9 cellular contexts compared by ENCODE assay signal in the genomic region with DNA sequence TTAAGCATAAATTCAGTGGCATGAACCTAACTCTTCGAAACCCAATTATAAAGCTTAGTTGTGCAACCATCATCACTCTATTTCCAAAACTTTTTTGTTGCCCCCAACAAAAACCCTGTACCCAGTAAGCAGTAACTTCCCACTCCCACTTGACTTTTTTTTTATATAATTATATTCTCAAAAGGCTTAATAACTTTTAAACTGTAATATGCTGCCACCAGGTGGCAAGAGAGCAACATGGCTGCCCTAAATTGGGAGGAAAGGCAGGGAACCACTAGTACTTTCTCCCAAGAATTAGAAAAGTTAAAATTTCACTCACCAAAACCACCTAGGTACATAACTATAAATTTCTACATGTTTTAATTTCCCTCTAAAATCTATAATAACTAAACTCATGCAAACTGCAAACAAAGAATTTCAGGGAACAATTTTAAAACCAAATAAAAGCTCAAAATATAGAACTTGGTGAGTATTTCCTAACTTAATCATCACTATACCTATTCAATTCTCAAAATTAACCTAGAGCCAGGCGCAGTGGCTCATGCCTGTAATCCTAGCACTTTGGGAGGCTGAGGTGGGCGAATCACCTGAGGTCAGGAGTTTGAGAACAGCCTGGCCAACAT. TPM values are rescaled to one million over a fixed set of nuclear protein-coding genes. Genes with fewer than 3 reads are reported as not detected.
DNase-seq lines count a peak whose midpoint lies in the region; ATAC-seq and TF ChIP-seq lines count a peak whose summit lies in the region.
"Had no signal": no experiment of that assay in that cellular context is flagged by ENCODE, and none has a peak within 500 bp of the region (broad histone marks: within the 10 kb centered on the region; RNA-seq: fewer than 3 reads in every experiment).

No MANE protein-coding gene starts in this region.

- DNase-seq in A673 (ENCODE audit: low spot score): peak; percentile 79
- peak; percentile 59 for DNase-seq in EH (ENCODE audit: low read depth)
- DNase-seq in NCI-H1436 (lab: John Stamatoyannopoulos, UW): peak; percentile 64
- peak; percentile 14 to 29 for DNase-seq in activated CD4-positive, alpha-beta T cell treated with anti-CD3 and anti-CD28 coated beads for 4 hours
- DNase-seq in head of caudate nucleus: peak in 34 of 42 donors; percentile 16 to 81 (median 52)
- no peak for DNase-seq in stomach

- TF ChIP-seq EP300 in stomach (IDR thresholded peaks at IDR 0.05): no peak

- H3K4me1 ChIP-seq in A673 (ENCODE audit: insufficient read depth, low read length, poor library complexity, severe bottlenecking) (peaks cover 3% of the 10 kb centered on the region), stomach (peaks cover 0 to 39% (median 19%) of the 10 kb centered on the region in 4 donors)

- no peak for TF ChIP-seq POLR2A in stomach (IDR thresholded peaks at IDR 0.05)

- POLR2A ChIA-PET in A673 (lab: Charles Lee; ENCODE audit: low non-redundant PET): no interaction called here

- H3K27ac ChIP-seq in A673 (ENCODE audit: low read depth, low read length, poor library complexity, severe bottlenecking): no peak overlapping the region
- no peak overlapping the region for H3K27ac ChIP-seq in stomach

- 87 to 94% (median 89%) methylated on average over 3 of the region's 3 CpGs for WGBS in stomach, 5 donors

- no peaks in the 10 kb centered on the region for H3K27me3 ChIP-seq in A673 (replicated peaks; ENCODE audit: insufficient read depth, low read depth, low read length, poor library complexity)
- H3K27me3 ChIP-seq in stomach: no peaks in the 10 kb centered on the region

- intact Hi-C loops in A673 (cut with micrococcal nuclease; ENCODE audit: unreplicated experiment): loop anchor here (1.0 to 10.0 kb wide), 2 partner anchors 43 to 105 kb away; no protein-coding TSS in a partner anchor
- intact Hi-C loops in head of caudate nucleus (cut with DNase I): loop anchor here (5.0 to 10.0 kb wide), 3 partner anchors 43 to 108 kb away; no protein-coding TSS in a partner anchor
- intact Hi-C loops in stomach (cut with DNase I; ENCODE audit: low total_unique reads): no loop called here

- ATAC-seq in HG03175 (IDR thresholded peaks at IDR 0.05; ENCODE audit: unreplicated experiment) (no peak), GM21381 (IDR thresholded peaks at IDR 0.05; ENCODE audit: unreplicated experiment) (no peak)
- ATAC-seq: effector memory CD8-positive, alpha-beta T cell had no signal

- no TSS peak for BruUV-seq in A673 (replicated peaks; lab: Mats Ljungman, UMichigan)

- no peaks in the 10 kb centered on the region for H3K36me3 ChIP-seq in A673 (ENCODE audit: insufficient read depth, low read length, poor library complexity, severe bottlenecking)
- no peaks in the 10 kb centered on the region for H3K36me3 ChIP-seq in stomach

- peak; percentile 84 for TF ChIP-seq CTCF in A673 (conservative IDR thresholded peaks at IDR 0.05; ENCODE audit: low read depth, low read length)
- TF ChIP-seq CTCF in stomach (IDR thresholded peaks at IDR 0.05): peak in 5 of 7 experiments; percentile 21 to 62 (median 53)

- H3K4me3 ChIP-seq in A673 (ENCODE audit: low read depth, low read length, poor library complexity, severe bottlenecking) (no peak overlapping the region), stomach (no peak overlapping the region)

- H3K9me3 ChIP-seq in A673 (ENCODE audit: low read depth, low read length, poor library complexity, severe bottlenecking) (no peaks in the 10 kb centered on the region), stomach (no peaks in the 10 kb centered on the region)

- CTCF ChIA-PET in A673 (lab: Charles Lee): interaction anchor here (0.6 to 1.6 kb wide), 4 partner anchors 41 to 260 kb away, joined by 3 to 15 read pairs (median 4); a partner anchor contains a TSS

RNA-seq across cellular contexts. Expression of a gene that starts 50.2 kb away (rescaled TPM):
- total RNA-seq in A673 (2021) (26.6 and 30.4 TPM in 2 replicates), stomach (10 to 100 TPM; 15.2 to 33.2 (median 22.9) TPM)
- polyA plus RNA-seq in stomach: 10 to 100 TPM in 1 of 3 donors, 1 to 10 TPM in 2; 7.3 to 10.4 (median 8.0) TPM
